ENCODE assay signal across 8 cellular contexts in genomic region chr12:121711925-121712461, GRCh38. TPM values are rescaled to one million over a fixed set of nuclear protein-coding genes. Genes with fewer than 3 reads are reported as not detected.
DNase-seq lines count a peak whose midpoint lies in the region; ATAC-seq and TF ChIP-seq lines count a peak whose summit lies in the region.

No MANE protein-coding gene starts in this region.

- TF ChIP-seq CTCF in CD14-positive monocyte (IDR thresholded peaks at IDR 0.05) = no peak

- peak overlapping the region; percentile 91 to 95 for H3K4me3 Mint-ChIP-seq in CD14-positive monocyte

- ATAC-seq in HG03196 (IDR thresholded peaks at IDR 0.05; ENCODE audit: unreplicated experiment) = peak; percentile 29

- peak overlapping the region in 4 of 5 donors; percentile 73 to 86 (median 86) for H3K9ac ChIP-seq in subcutaneous abdominal adipose tissue (ENCODE audit: low read length in 5 of 5)

- H3K4me1 ChIP-seq in subcutaneous abdominal adipose tissue (ENCODE audit: control insufficient read depth in 5 of 5, insufficient read depth in 5 of 5, low read length in 5 of 5) = peaks cover 0 to 61% (median 33%) of the 10 kb centered on the region in 5 donors

- peak overlapping the region; percentile 67 for H3K27ac ChIP-seq in subcutaneous abdominal adipose tissue (ENCODE audit: low read depth, low read length)

- H3K9me3 Mint-ChIP-seq in CD14-positive monocyte = no peaks in the 10 kb centered on the region

- intact Hi-C loops in CD14-positive monocyte (cut with micrococcal nuclease) = loop anchor here in 1 of 2 donors (10.0 kb wide), 1 partner anchor 173 kb away; the partner anchor contains the start of gene PSMD9

- peaks cover 30% of the 10 kb centered on the region for H3K4me1 Mint-ChIP-seq in CD14-positive monocyte

- H3K27me3 ChIP-seq in subcutaneous abdominal adipose tissue (ENCODE audit: control insufficient read depth in 5 of 5, insufficient read depth in 4 of 5, low read length in 5 of 5) = no peaks in the 10 kb centered on the region

- peaks cover 2 to 12% (median 4%) of the 10 kb centered on the region in 3 donors for H3K27me3 Mint-ChIP-seq in CD14-positive monocyte (ENCODE audit: low read depth in 3 of 3)

- no peak for DNase-seq in CD14-positive monocyte (ENCODE audit: low spot score)
- DNase-seq in GM19238 (ENCODE audit: insufficient read length, low spot score) = peak; percentile 24
- peak; percentile 56 for DNase-seq in RKO (ENCODE audit: low spot score)
- DNase-seq in cerebellar cortex (ENCODE audit: low spot score) = peak; percentile 61
- DNase-seq in left kidney (ENCODE audit: low read depth, low spot score) = peak; percentile 81
- DNase-seq in NCI-H1092 treated with DMSO at 0.1 percent for 48 hours (lab: John Stamatoyannopoulos, UW) = no peak

- H3K4me3 ChIP-seq in subcutaneous abdominal adipose tissue (ENCODE audit: low read depth in 1 of 5, low read length in 5 of 5) = peak overlapping the region; percentile 84 to 93 (median 88)

- H3K9me3 ChIP-seq in subcutaneous abdominal adipose tissue (ENCODE audit: control insufficient read depth in 5 of 5, low read length in 5 of 5) = no peaks in the 10 kb centered on the region

- H3K36me3 Mint-ChIP-seq in CD14-positive monocyte = no peaks in the 10 kb centered on the region

- H3K36me3 ChIP-seq in subcutaneous abdominal adipose tissue (ENCODE audit: control insufficient read depth in 5 of 5, insufficient read depth in 5 of 5, low read length in 5 of 5) = peaks cover 0 to 3% (median 0%) of the 10 kb centered on the region in 5 donors

- peak overlapping the region; percentile 92 to 98 (median 95) for H3K27ac Mint-ChIP-seq in CD14-positive monocyte

RNA-seq across cellular contexts. Expression of gene TMEM120B, which starts 0.6 kb away (rescaled TPM):
- polyA plus RNA-seq in CD14-positive monocyte = 1 to 10 TPM in 1 of 2 donors, under 1 TPM in 1; 0.65 to 1.1 TPM

RNA-seq across cellular contexts. Expression of gene MORN3, which starts 42.5 kb away (rescaled TPM):
- not detected for polyA plus RNA-seq in CD14-positive monocyte

Comparison
In these comparisons a context has a peak if more than half of its experiments do, and no peak if none do; other contexts are left out.
1. DNase-seq: peak in GM19238 (single experiment), RKO (single experiment), cerebellar cortex (single experiment) and left kidney (single experiment); none in CD14-positive monocyte (single experiment) and NCI-H1092 treated with DMSO at 0.1 percent for 48 hours (single experiment).